ENCODE assay signal across 2 cellular contexts in genomic region chr5:174721522-174722432, GRCh38.
TF ChIP-seq lines count a peak whose summit lies in the region.

No MANE protein-coding gene starts in this region.

TF ChIP-seq in HCT116, 20 proteins besides CTCF, POLR2A, EP300 and RAD21 (continued from another document):
- TF ChIP-seq CEBPB (IDR thresholded peaks at IDR 0.05; ENCODE audit: low read depth) (no peak), SRF (IDR thresholded peaks at IDR 0.05; ENCODE audit: low read depth) (no peak), EGR1 (IDR thresholded peaks at IDR 0.05; ENCODE audit: low read depth) (no peak), EZH2phosphoT487 (IDR thresholded peaks at IDR 0.05; ENCODE audit: borderline replicate concordance) (no peak), MAX (IDR thresholded peaks at IDR 0.05) (no peak), ZBTB33 (IDR thresholded peaks at IDR 0.05; ENCODE audit: extremely low read depth, insufficient replicate concordance, low read length) (no peak), CBX3 (IDR thresholded peaks at IDR 0.05; ENCODE audit: low read depth) (no peak), ZNF274 (IDR thresholded peaks at IDR 0.05; ENCODE audit: low read depth, low read length) (no peak), ATF3 (IDR thresholded peaks at IDR 0.05) (no peak), FOSL1 (IDR thresholded peaks at IDR 0.05; ENCODE audit: low read depth) (no peak)

TF ChIP-seq in WTC11, 78 proteins besides CTCF, POLR2A, EP300 and RAD21 (continued from another document):
- TF ChIP-seq USF1 (CRISPR knock-in tag; IDR thresholded peaks at IDR 0.05) (no peak), ZNF512 (CRISPR knock-in tag; IDR thresholded peaks at IDR 0.05; ENCODE audit: borderline replicate concordance) (no peak), IRF1 (CRISPR knock-in tag; IDR thresholded peaks at IDR 0.05) (no peak), OVOL2 (CRISPR knock-in tag; IDR thresholded peaks at IDR 0.05; ENCODE audit: borderline replicate concordance) (no peak), ZNF138 (CRISPR knock-in tag; conservative IDR thresholded peaks at IDR 0.05) (no peak), NR1H2 (CRISPR knock-in tag; IDR thresholded peaks at IDR 0.05) (no peak), TEAD4 (CRISPR knock-in tag; IDR thresholded peaks at IDR 0.05) (no peak), ETV6 (CRISPR knock-in tag; IDR thresholded peaks at IDR 0.05) (no peak), ESRRA (CRISPR knock-in tag; IDR thresholded peaks at IDR 0.05; ENCODE audit: borderline replicate concordance) (no peak), ATF3 (CRISPR knock-in tag; conservative IDR thresholded peaks at IDR 0.05) (no peak), E2F5 (CRISPR knock-in tag; IDR thresholded peaks at IDR 0.05) (no peak), ZNF396 (CRISPR knock-in tag; IDR thresholded peaks at IDR 0.05; ENCODE audit: borderline replicate concordance) (no peak), FOXP4 (CRISPR knock-in tag; IDR thresholded peaks at IDR 0.05) (no peak)
TF ChIP-seq in WTC11: peak in this region for 0.
